Comparison of ENCODE assay signal across 10 cellular contexts in genomic region chr11:60831501-60832079, GRCh38. TPM values are rescaled to one million over a fixed set of nuclear protein-coding genes. Genes with fewer than 3 reads are reported as not detected.
DNase-seq lines count a peak whose midpoint lies in the region; ATAC-seq and TF ChIP-seq lines count a peak whose summit lies in the region.
"Had no signal": no experiment of that assay in that cellular context is flagged by ENCODE, and none has a peak within 500 bp of the region (broad histone marks: within the 10 kb centered on the region; RNA-seq: fewer than 3 reads in every experiment).

No MANE protein-coding gene starts in this region.

- TF ChIP-seq CTCF in WTC11 (IDR thresholded peaks at IDR 0.05) (no peak), left ventricle myocardium inferior (IDR thresholded peaks at IDR 0.05; ENCODE audit: borderline replicate concordance) (no peak)

- H3K4me2 ChIP-seq in mesenchymal stem cell (ENCODE audit: low read length, poor library complexity, severe bottlenecking), result no peak overlapping the region

- H3K23ac ChIP-seq in mesenchymal stem cell (ENCODE audit: low read length in 2 of 2), result no peak overlapping the region

- no peaks in the 10 kb centered on the region for H3K79me1 ChIP-seq in mesenchymal stem cell (replicated peaks; ENCODE audit: low read length, poor library complexity, severe bottlenecking)

- DNase-seq in DMS53 (lab: John Stamatoyannopoulos, UW) (peak; percentile 57), DMS53 treated with DMSO at 0.1 percent for 48 hours (lab: John Stamatoyannopoulos, UW; ENCODE audit: unreplicated experiment) (no peak), NCI-H1105 treated with DMSO at 0.1 percent for 48 hours (lab: John Stamatoyannopoulos, UW) (peak; percentile 85), amniotic epithelial cell (ENCODE audit: low read depth) (peak; percentile 92), mesenchymal stem cell (peak; percentile 61), WTC11 (ENCODE audit: low spot score) (no peak), cerebellar nuclear complex (lab: John Stamatoyannopoulos, UW) (no peak), left ventricle myocardium inferior (no peak)

- H4K8ac ChIP-seq in mesenchymal stem cell (ENCODE audit: low read length), result no peak overlapping the region

- CTCF ChIA-PET in WTC11 (lab: Charles Lee), result interaction anchor here (0.6 to 7.6 kb wide), 29 partner anchors 8 to 313 kb away, joined by 3 to 277 read pairs (median 5); partner anchors contain the start of genes PRPF19, PTGDR2, TMEM109 and ZP1

- H3K36me3 ChIP-seq in mesenchymal stem cell (ENCODE audit: control insufficient read depth in 1 of 2, insufficient read depth in 2 of 2, low read depth in 1 of 2, low read length in 2 of 2) (no peaks in the 10 kb centered on the region), left ventricle myocardium inferior (no peaks in the 10 kb centered on the region)
- H3K36me3 ChIP-seq: prostate gland had no signal

- H3K27me3 Mint-ChIP-seq in WTC11 (ENCODE audit: low read depth), result peaks cover 11% of the 10 kb centered on the region

- H4K91ac ChIP-seq in mesenchymal stem cell (ENCODE audit: low read length), result no peak overlapping the region

- no peak overlapping the region for H3K4ac ChIP-seq in mesenchymal stem cell (ENCODE audit: low read depth in 1 of 2, low read length in 2 of 2)

- H2BK120ac ChIP-seq in mesenchymal stem cell (ENCODE audit: low read depth, low read length), result no peak overlapping the region

- H2BK5ac ChIP-seq in mesenchymal stem cell (ENCODE audit: low read depth, low read length, poor library complexity, severe bottlenecking), result no peak overlapping the region

- H3K9me3 Mint-ChIP-seq in WTC11, result no peaks in the 10 kb centered on the region
- H3K9me3 Mint-ChIP-seq: activated CD4-positive, alpha-beta T cell treated with anti-CD3 and anti-CD28 coated beads, Interleukin-2, amount 10 ng/mL, durations not matched to agents 7 days and 5 days had no signal

- no peak overlapping the region for H3K4me3 Mint-ChIP-seq in WTC11
- H3K4me3 Mint-ChIP-seq: activated CD4-positive, alpha-beta T cell treated with anti-CD3 and anti-CD28 coated beads, Interleukin-2, amount 10 ng/mL, durations not matched to agents 7 days and 5 days had no signal

- H3K9me3 ChIP-seq in mesenchymal stem cell (ENCODE audit: control insufficient read depth, low read length) (no peaks in the 10 kb centered on the region), left ventricle myocardium inferior (replicated peaks) (no peaks in the 10 kb centered on the region)
- H3K9me3 ChIP-seq: prostate gland had no signal

- H2AFZ ChIP-seq in mesenchymal stem cell (ENCODE audit: low read depth, low read length), result no peak overlapping the region

- H2BK12ac ChIP-seq in mesenchymal stem cell (ENCODE audit: low read length in 2 of 2), result no peak overlapping the region

- H3K36me3 Mint-ChIP-seq in WTC11, result no peaks in the 10 kb centered on the region

- peaks cover 6% of the 10 kb centered on the region for H3K4me1 ChIP-seq in mesenchymal stem cell (ENCODE audit: control insufficient read depth, insufficient read depth, low read depth, low read length)
- H3K4me1 ChIP-seq in left ventricle myocardium inferior, result peaks cover 8% of the 10 kb centered on the region
- H3K4me1 ChIP-seq: prostate gland had no signal

- H3K4me3 ChIP-seq in mesenchymal stem cell (ENCODE audit: insufficient read depth in 1 of 2, low read depth in 1 of 2, low read length in 2 of 2), result no peak overlapping the region
- H3K4me3 ChIP-seq in left ventricle myocardium inferior, result no peak overlapping the region
- H3K4me3 ChIP-seq: prostate gland had no signal

- no peak overlapping the region for H2BK15ac ChIP-seq in mesenchymal stem cell (ENCODE audit: low read depth, poor library complexity, severe bottlenecking)

- 70% methylated on average over 7 of the region's 7 CpGs for WGBS in mesenchymal stem cell

- no peak overlapping the region for H3K14ac ChIP-seq in mesenchymal stem cell (ENCODE audit: low read length in 2 of 2)

- H3K27ac Mint-ChIP-seq in WTC11, result no peak overlapping the region
- H3K27ac Mint-ChIP-seq: activated CD4-positive, alpha-beta T cell treated with anti-CD3 and anti-CD28 coated beads, Interleukin-2, amount 10 ng/mL, durations not matched to agents 7 days and 5 days had no signal

- intact Hi-C loops in left ventricle myocardium inferior (cut with micrococcal nuclease), result loop anchor here (5.0 kb wide), 1 partner anchor 66 kb away; no protein-coding TSS in a partner anchor

- no peak overlapping the region for H2AK5ac ChIP-seq in mesenchymal stem cell (ENCODE audit: low read length, severe bottlenecking)

- H3K4me1 Mint-ChIP-seq in WTC11, result no peaks in the 10 kb centered on the region

- H3K27ac ChIP-seq in mesenchymal stem cell (ENCODE audit: low read length, poor library complexity, severe bottlenecking), result no peak overlapping the region
- H3K27ac ChIP-seq in left ventricle myocardium inferior (replicated peaks), result no peak overlapping the region
- H3K27ac ChIP-seq: prostate gland had no signal

- no peak overlapping the region for H3K18ac ChIP-seq in mesenchymal stem cell (ENCODE audit: low read depth in 1 of 2, low read length in 2 of 2)

- no peak overlapping the region for H3K9ac ChIP-seq in mesenchymal stem cell (ENCODE audit: low read length)

- POLR2A ChIA-PET in WTC11 (lab: Charles Lee), result interaction anchor here (0.8 kb wide), 1 partner anchor 56 kb away, joined by 3 read pairs; no protein-coding TSS in a partner anchor

- no peak for ATAC-seq in WTC11

- H3K27me3 ChIP-seq in mesenchymal stem cell (ENCODE audit: control insufficient read depth in 1 of 2, insufficient read depth in 1 of 2, low read length in 2 of 2) (peaks cover 0 to 32% of the 10 kb centered on the region in 2 experiments), left ventricle myocardium inferior (ENCODE audit: low read depth) (no peaks in the 10 kb centered on the region)

TF ChIP-seq in WTC11, 78 proteins besides CTCF, POLR2A, EP300 and RAD21 (continues in another document):
- TF ChIP-seq MYBL2 (CRISPR knock-in tag; IDR thresholded peaks at IDR 0.05) (no peak), ZNF416 (CRISPR knock-in tag; IDR thresholded peaks at IDR 0.05) (no peak), E2F5 (CRISPR knock-in tag; IDR thresholded peaks at IDR 0.05) (no peak), SMAD4 (CRISPR knock-in tag; IDR thresholded peaks at IDR 0.05) (no peak), GRHL2 (CRISPR knock-in tag; IDR thresholded peaks at IDR 0.05; ENCODE audit: insufficient replicate concordance, severe bottlenecking) (no peak), ATF2 (CRISPR knock-in tag; IDR thresholded peaks at IDR 0.05; ENCODE audit: borderline replicate concordance, low read depth) (no peak), MLX (CRISPR knock-in tag; IDR thresholded peaks at IDR 0.05) (no peak)
- TF ChIP-seq, protein P1, sequence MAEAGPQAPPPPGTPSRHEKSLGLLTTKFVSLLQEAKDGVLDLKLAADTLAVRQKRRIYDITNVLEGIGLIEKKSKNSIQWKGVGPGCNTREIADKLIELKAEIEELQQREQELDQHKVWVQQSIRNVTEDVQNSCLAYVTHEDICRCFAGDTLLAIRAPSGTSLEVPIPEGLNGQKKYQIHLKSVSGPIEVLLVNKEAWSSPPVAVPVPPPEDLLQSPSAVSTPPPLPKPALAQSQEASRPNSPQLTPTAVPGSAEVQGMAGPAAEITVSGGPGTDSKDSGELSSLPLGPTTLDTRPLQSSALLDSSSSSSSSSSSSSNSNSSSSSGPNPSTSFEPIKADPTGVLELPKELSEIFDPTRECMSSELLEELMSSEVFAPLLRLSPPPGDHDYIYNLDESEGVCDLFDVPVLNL (CRISPR knock-in tag; IDR thresholded peaks at IDR 0.05; ENCODE audit: borderline replicate concordance, low read depth), result no peak
- TF ChIP-seq, protein P2, sequence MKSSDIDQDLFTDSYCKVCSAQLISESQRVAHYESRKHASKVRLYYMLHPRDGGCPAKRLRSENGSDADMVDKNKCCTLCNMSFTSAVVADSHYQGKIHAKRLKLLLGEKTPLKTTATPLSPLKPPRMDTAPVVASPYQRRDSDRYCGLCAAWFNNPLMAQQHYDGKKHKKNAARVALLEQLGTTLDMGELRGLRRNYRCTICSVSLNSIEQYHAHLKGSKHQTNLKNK (CRISPR knock-in tag; IDR thresholded peaks at IDR 0.05), result no peak

RNA-seq across cellular contexts. Expression of gene CCDC86, which starts 10.3 kb away (rescaled TPM):
- polyA plus RNA-seq in mesenchymal stem cell (2013, experiment 1 of 2), result 28.2 TPM
- 28.3 TPM for polyA plus RNA-seq in mesenchymal stem cell (2013, experiment 2 of 2)
- total RNA-seq in WTC11 (2021), result 49.4 to 53.5 TPM (median 53.1 TPM) in 3 replicates
- 9.3 TPM for total RNA-seq in left ventricle myocardium inferior

RNA-seq across cellular contexts. Expression of gene PTGDR2, which starts 24.2 kb away (rescaled TPM):
- polyA plus RNA-seq in mesenchymal stem cell (2013, experiment 1 of 2), result 0.36 TPM
- polyA plus RNA-seq in mesenchymal stem cell (2013, experiment 2 of 2), result 0.37 TPM
- total RNA-seq in WTC11 (2021), result 0.07 to 0.14 TPM (median 0.14 TPM) in 3 replicates
- total RNA-seq in left ventricle myocardium inferior, result 2.3 TPM

RNA-seq across cellular contexts. Expression of gene ZP1, which starts 35.8 kb away (rescaled TPM):
- polyA plus RNA-seq in mesenchymal stem cell (2013, experiment 1 of 2), result 0.44 TPM
- polyA plus RNA-seq in mesenchymal stem cell (2013, experiment 2 of 2), result 0.42 TPM
- total RNA-seq in WTC11 (2021) (not detected in 3 replicates), left ventricle myocardium inferior (not detected)
- total RNA-seq: activated CD4-positive, alpha-beta T cell treated with anti-CD3 and anti-CD28 coated beads, Interleukin-2, amount 10 ng/mL, durations not matched to agents 7 days and 5 days had no signal

RNA-seq across cellular contexts. Expression of gene MS4A10, which starts 46.5 kb away (rescaled TPM):
- not detected for polyA plus RNA-seq in mesenchymal stem cell (2013, experiment 1 of 2)
- not detected for polyA plus RNA-seq in mesenchymal stem cell (2013, experiment 2 of 2)
- total RNA-seq in WTC11 (2021) (not detected in 3 replicates), left ventricle myocardium inferior (not detected)
- total RNA-seq: activated CD4-positive, alpha-beta T cell treated with anti-CD3 and anti-CD28 coated beads, Interleukin-2, amount 10 ng/mL, durations not matched to agents 7 days and 5 days had no signal

Comparison
In these comparisons a context has a peak if more than half of its experiments do, and no peak if none do; other contexts are left out.
1. DNase-seq: peak in DMS53 (single experiment), NCI-H1105 treated with DMSO at 0.1 percent for 48 hours (single experiment), amniotic epithelial cell (single experiment) and mesenchymal stem cell (single experiment); none in DMS53 treated with DMSO at 0.1 percent for 48 hours (single experiment), WTC11 (single experiment), cerebellar nuclear complex (0 of 2) and left ventricle myocardium inferior (single experiment).